ENCODE assay signal across 22 cellular contexts in the genomic region with DNA sequence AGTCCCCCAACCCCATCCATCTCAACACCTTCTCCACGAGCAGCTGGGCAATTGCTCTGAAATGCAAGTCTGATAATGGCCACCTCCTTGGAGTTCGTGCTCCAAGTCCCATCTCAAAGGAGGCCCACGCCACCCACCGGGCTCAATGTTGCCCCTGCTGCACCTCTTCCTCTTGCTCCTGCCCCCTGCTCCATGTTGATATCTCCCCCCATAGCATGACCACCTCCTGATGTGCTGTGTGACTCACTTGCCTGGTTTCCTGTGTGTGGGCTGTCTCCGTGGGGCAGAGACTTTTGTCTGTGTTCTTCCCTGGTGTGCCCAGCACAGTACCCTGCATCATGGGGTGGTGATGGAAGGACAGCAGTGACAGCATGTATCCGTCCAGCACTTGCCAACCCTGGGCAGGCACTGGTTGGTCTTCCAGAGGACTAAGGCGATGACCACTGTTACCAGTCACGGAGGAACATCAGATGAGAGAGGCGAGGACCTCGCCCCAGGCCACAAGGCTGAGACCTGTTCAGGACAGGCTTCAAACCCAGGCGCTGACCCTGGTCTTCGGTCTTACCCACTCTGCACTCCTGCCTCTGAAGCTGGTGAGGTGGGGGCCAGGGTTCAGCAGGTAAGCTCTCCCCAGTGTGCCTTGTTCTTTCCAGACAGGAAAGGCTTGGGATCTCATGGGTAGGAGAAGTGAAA.
"Had no signal": no experiment of that assay in that cellular context is flagged by ENCODE, and none has a peak within 500 bp of the region (broad histone marks: within the 10 kb centered on the region; RNA-seq: fewer than 3 reads in every experiment).

No MANE protein-coding gene starts in this region.

- H3K36me3 Mint-ChIP-seq: activated CD4-positive, alpha-beta memory T cell treated with anti-CD3 and anti-CD28 coated beads for 36 hours had no signal

- H3K4me1 Mint-ChIP-seq: activated B cell treated with CpG ODN at 0.5 μM for 24 hours; activated CD4-positive, alpha-beta T cell treated with anti-CD3 and anti-CD28 coated beads, Interleukin-2, amount 10 ng/mL, durations not matched to agents 7 days and 5 days; activated T-helper 17 cell treated with anti-CD3 and anti-CD28 coated beads, Interleukin-2, amount 50 U/mL, for 72 hours had no signal

- H3K27me3 Mint-ChIP-seq: activated B cell treated with CpG ODN at 0.5 μM for 24 hours; activated CD4-positive, alpha-beta T cell treated with anti-CD3 and anti-CD28 coated beads, Interleukin-2, amount 10 ng/mL, durations not matched to agents 7 days and 5 days had no signal

- ATAC-seq: activated T-cell treated with anti-CD3 and anti-CD28 coated beads, Interleukin-2, amount 50 U/mL, for 4 hours; activated T-helper 17 cell treated with anti-CD3 and anti-CD28 coated beads, Interleukin-2, amount 50 U/mL, for 72 hours; T-helper 17 cell had no signal

- DNase-seq: activated B cell treated with CpG ODN at 0.5 μM for 24 hours; activated CD4-positive, alpha-beta memory T cell treated with anti-CD3 and anti-CD28 coated beads for 36 hours; activated CD4-positive, alpha-beta T cell treated with anti-CD3 and anti-CD28 coated beads for 1 hour; activated CD4-positive, alpha-beta T cell treated with anti-CD3 and anti-CD28 coated beads, Interleukin-2, amount 10 ng/mL, durations not matched to agents 7 days and 5 days; activated CD8-positive, alpha-beta memory T cell treated with anti-CD3 and anti-CD28 coated beads for 24 hours; activated gamma-delta T cell; activated naive CD4-positive, alpha-beta T cell treated with anti-CD3 and anti-CD28 coated beads for 36 hours; activated T-cell treated with anti-CD3 and anti-CD28 coated beads, Interleukin-2, amount 50 U/mL, for 4 hours; adrenal gland; NCI-H1105 treated with DMSO at 0.1 percent for 48 hours; NCI-H1436 treated with DMSO at 0.1 percent for 48 hours; NCI-H187; NCI-H2081; NCI-H510A treated with DMSO at 0.1 percent for 48 hours; NCI-H69; SHP77 treated with DMSO at 0.1 percent for 48 hours; T-helper 17 cell; T-helper 9 cell had no signal

- H3K27me3 ChIP-seq: adrenal gland, Peyer's patch had no signal

- H3K4me3 ChIP-seq: adrenal gland, Peyer's patch had no signal

- H3K27ac Mint-ChIP-seq: activated B cell treated with CpG ODN at 0.5 μM for 24 hours; activated CD4-positive, alpha-beta memory T cell treated with anti-CD3 and anti-CD28 coated beads for 36 hours; activated CD4-positive, alpha-beta T cell treated with anti-CD3 and anti-CD28 coated beads, Interleukin-2, amount 10 ng/mL, durations not matched to agents 7 days and 5 days; activated naive CD4-positive, alpha-beta T cell treated with anti-CD3 and anti-CD28 coated beads for 36 hours; activated naive CD8-positive, alpha-beta T cell; activated T-helper 17 cell treated with anti-CD3 and anti-CD28 coated beads, Interleukin-2, amount 50 U/mL, for 72 hours; T-helper 17 cell had no signal

- H3K9me3 ChIP-seq: adrenal gland, Peyer's patch had no signal

- H3K36me3 ChIP-seq: adrenal gland, Peyer's patch had no signal

- H3K27ac ChIP-seq: KMS-11, Peyer's patch had no signal

- H3K4me1 ChIP-seq: adrenal gland, Peyer's patch had no signal

- H3K4me3 Mint-ChIP-seq: activated B cell treated with CpG ODN at 0.5 μM for 24 hours; activated CD4-positive, alpha-beta memory T cell treated with anti-CD3 and anti-CD28 coated beads for 36 hours; activated CD4-positive, alpha-beta T cell treated with anti-CD3 and anti-CD28 coated beads, Interleukin-2, amount 10 ng/mL, durations not matched to agents 7 days and 5 days; activated naive CD4-positive, alpha-beta T cell treated with anti-CD3 and anti-CD28 coated beads for 36 hours; activated naive CD8-positive, alpha-beta T cell; activated T-cell treated with anti-CD3 and anti-CD28 coated beads, Interleukin-2, amount 50 U/mL, for 4 hours; activated T-helper 17 cell treated with anti-CD3 and anti-CD28 coated beads, Interleukin-2, amount 50 U/mL, for 72 hours; T-helper 17 cell had no signal

- H3K9me3 Mint-ChIP-seq: activated CD4-positive, alpha-beta memory T cell treated with anti-CD3 and anti-CD28 coated beads for 36 hours; activated naive CD4-positive, alpha-beta T cell treated with anti-CD3 and anti-CD28 coated beads for 36 hours; activated T-cell treated with anti-CD3 and anti-CD28 coated beads, Interleukin-2, amount 50 U/mL, for 4 hours; activated T-helper 17 cell treated with anti-CD3 and anti-CD28 coated beads, Interleukin-2, amount 50 U/mL, for 72 hours had no signal
